ENCODE assay signal across 22 cellular contexts in genomic region chr14:70619708-70620107, GRCh38. TPM values are rescaled to one million over a fixed set of nuclear protein-coding genes. Genes with fewer than 3 reads are reported as not detected.
"Had no signal": no experiment of that assay in that cellular context is flagged by ENCODE, and none has a peak within 500 bp of the region (broad histone marks: within the 10 kb centered on the region; RNA-seq: fewer than 3 reads in every experiment).

No MANE protein-coding gene starts in this region.

- H3K9me3 ChIP-seq: MG63, Peyer's patch, SK-N-SH had no signal

- H3K27me3 ChIP-seq: MG63, Peyer's patch had no signal

- H3K9ac ChIP-seq: SK-N-SH had no signal

- H3K27ac ChIP-seq: PC-9, Peyer's patch had no signal

- H3K27ac Mint-ChIP-seq: T-cell had no signal

- H2AFZ ChIP-seq: PC-9 had no signal

- DNase-seq: KBM-7; MG63; NCI-H1048; NCI-H1105; NCI-H1417; NCI-H146; NCI-H1694 treated with DMSO at 0.1 percent for 48 hours; NCI-H1930; NCI-H2081; NCI-H2107; NCI-H2227 treated with DMSO at 0.1 percent for 48 hours; NCI-H524; NCI-H526 treated with DMSO at 0.1 percent for 48 hours; NCI-H748 treated with DMSO at 0.1 percent for 48 hours; NK-92 treated with Interleukin-12 subunit alpha and Interleukin-12 subunit beta, amount 100 ng/mL, for 24 hours; PC-9; Peyer's patch; SHP77; SK-N-SH; SW 1271; T-cell had no signal

- H3K4me3 ChIP-seq: MG63, PC-9, Peyer's patch had no signal

- H3K4me2 ChIP-seq: PC-9, SK-N-SH had no signal

- H3K4me3 Mint-ChIP-seq: T-cell had no signal

- H3K4me1 ChIP-seq: Peyer's patch had no signal

- H3K36me3 ChIP-seq: MG63, Peyer's patch had no signal

- ATAC-seq: T-cell had no signal

RNA-seq across cellular contexts. Expression of gene TTC9, which starts 22.0 kb away (rescaled TPM):
- total RNA-seq: RPMI7951 had no signal
